ENCODE assay signal across 14 cellular contexts in the genomic region with DNA sequence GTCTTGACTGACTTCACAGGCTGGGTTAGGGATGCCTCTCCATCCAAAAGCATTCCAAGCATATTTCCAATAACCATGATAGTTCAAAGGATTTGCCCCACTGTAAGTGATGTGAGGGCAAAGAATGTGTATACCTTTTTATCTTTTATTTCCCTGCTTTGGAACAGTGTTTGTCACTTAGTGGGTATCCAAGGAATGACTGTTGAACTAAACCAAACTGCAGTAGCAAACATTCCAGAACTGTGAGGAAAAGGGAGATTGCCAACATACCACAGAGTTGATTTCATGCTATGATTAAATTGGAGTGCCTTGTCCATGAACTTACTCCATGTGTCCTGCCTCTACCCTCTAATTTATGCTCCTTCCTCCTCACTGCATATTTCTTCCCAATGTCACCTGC.
A peak's percentile ranks its signal among the peaks of the same experiment; 100 is the strongest.
DNase-seq lines count a peak whose midpoint lies in the region; TF ChIP-seq lines count a peak whose summit lies in the region.
"Had no signal": no experiment of that assay in that cellular context is flagged by ENCODE, and none has a peak within 500 bp of the region (broad histone marks: within the 10 kb centered on the region; RNA-seq: fewer than 3 reads in every experiment).

No MANE protein-coding gene starts in this region.

- H3K4me2 ChIP-seq in trophoblast cell (ENCODE audit: low read length): no peak overlapping the region

- TF ChIP-seq EP300 in suprapubic skin (IDR thresholded peaks at IDR 0.05): no peak

- H2AFZ ChIP-seq in trophoblast cell (ENCODE audit: insufficient read depth, low read length, poor library complexity): no peak overlapping the region

- no peaks in the 10 kb centered on the region for H3K79me2 ChIP-seq in trophoblast cell (ENCODE audit: control insufficient read depth, insufficient read depth, low read length, poor library complexity)

- no peaks in the 10 kb centered on the region for H3K27me3 Mint-ChIP-seq in Calu3 (ENCODE audit: unreplicated experiment)
- H3K27me3 Mint-ChIP-seq: activated CD8-positive, alpha-beta memory T cell treated with anti-CD3 and anti-CD28 coated beads, Interleukin-2, amount 10 ng/mL, durations not matched to agents 7 days and 5 days had no signal

- H3K27me3 ChIP-seq in trophoblast cell (ENCODE audit: insufficient read depth, low read length) (no peaks in the 10 kb centered on the region), suprapubic skin (no peaks in the 10 kb centered on the region), dorsolateral prefrontal cortex (no peaks in the 10 kb centered on the region)

- H3K14ac ChIP-seq in trophoblast cell (ENCODE audit: low read length): no peak overlapping the region

- intact Hi-C loops in Calu3 (cut with micrococcal nuclease; ENCODE audit: unreplicated experiment): no loop called here
- intact Hi-C loops in dorsolateral prefrontal cortex (cut with DNase I): no loop called here

- H3K9me3 ChIP-seq in trophoblast cell (ENCODE audit: insufficient read depth, low read depth, low read length): no peaks in the 10 kb centered on the region
- no peaks in the 10 kb centered on the region for H3K9me3 ChIP-seq in suprapubic skin

- H3K4me3 ChIP-seq in epithelial cell of proximal tubule (ENCODE audit: low read depth, low read length) (no peak overlapping the region), trophoblast cell (ENCODE audit: low read depth, low read length) (no peak overlapping the region), suprapubic skin (no peak overlapping the region), dorsolateral prefrontal cortex (no peak overlapping the region)

- no peak overlapping the region for H2AK5ac ChIP-seq in trophoblast cell (ENCODE audit: low read length)

- no peak overlapping the region for H2BK120ac ChIP-seq in trophoblast cell (ENCODE audit: insufficient read depth, low read length, poor library complexity)

- no peak overlapping the region for H3K4ac ChIP-seq in trophoblast cell (ENCODE audit: low read depth, low read length)

- no peaks in the 10 kb centered on the region for H3K79me1 ChIP-seq in trophoblast cell (ENCODE audit: low read length)

- TF ChIP-seq CTCF in epithelial cell of proximal tubule (conservative IDR thresholded peaks at IDR 0.05; ENCODE audit: low read depth, low read length): no peak
- no peak for TF ChIP-seq CTCF in Calu3 (IDR thresholded peaks at IDR 0.05; ENCODE audit: unreplicated experiment)
- no peak for TF ChIP-seq CTCF in suprapubic skin (IDR thresholded peaks at IDR 0.05)
- TF ChIP-seq CTCF in dorsolateral prefrontal cortex (IDR thresholded peaks at IDR 0.05 in 54 of 56, conservative IDR thresholded peaks at IDR 0.05 in 2 of 56; ENCODE audit: low read depth in 1 of 56, partially characterized antibody in 56 of 56): no peak

- CTCF ChIA-PET in Calu3 (lab: Charles Lee): no interaction called here

- H3K4me1 ChIP-seq in trophoblast cell (ENCODE audit: control insufficient read depth in 1 of 2, insufficient read depth in 2 of 2, low read length in 2 of 2): no peaks in the 10 kb centered on the region
- H3K4me1 ChIP-seq in suprapubic skin: no peaks in the 10 kb centered on the region

- no peak overlapping the region for H2BK12ac ChIP-seq in trophoblast cell (ENCODE audit: low read length)

- H3K23ac ChIP-seq in trophoblast cell (ENCODE audit: low read length): no peak overlapping the region

- no peaks in the 10 kb centered on the region for H3K36me3 Mint-ChIP-seq in Calu3 (ENCODE audit: insufficient read depth, unreplicated experiment)

- no peak overlapping the region for H3K4me3 Mint-ChIP-seq in Calu3 (ENCODE audit: low read depth, unreplicated experiment)
- H3K4me3 Mint-ChIP-seq: activated CD8-positive, alpha-beta memory T cell treated with anti-CD3 and anti-CD28 coated beads, Interleukin-2, amount 10 ng/mL, durations not matched to agents 7 days and 5 days; activated naive CD8-positive, alpha-beta T cell treated with anti-CD3 and anti-CD28 coated beads, Interleukin-2, amount 10 ng/mL, durations not matched to agents 7 days and 5 days had no signal

- H3K4me1 Mint-ChIP-seq in Calu3 (ENCODE audit: low read depth, unreplicated experiment): peaks cover 9% of the 10 kb centered on the region

- no TSS peak for BruUV-seq in Calu3 (replicated peaks; lab: Mats Ljungman, UMichigan)

- TF ChIP-seq POLR2A in suprapubic skin (IDR thresholded peaks at IDR 0.05): no peak

- H3K27ac ChIP-seq in trophoblast cell (ENCODE audit: low read depth, low read length) (peak overlapping the region; percentile 41), suprapubic skin (no peak overlapping the region), dorsolateral prefrontal cortex (no peak overlapping the region)

- no peak overlapping the region for H4K91ac ChIP-seq in trophoblast cell (ENCODE audit: low read depth, low read length)

- peak; percentile 74 for DNase-seq in ELR (ENCODE audit: low read depth)
- DNase-seq in RPMI7951 (ENCODE audit: low read depth): peak; percentile 20
- DNase-seq in epithelial cell of proximal tubule (ENCODE audit: low read depth): peak; percentile 80
- peak; percentile 57 to 84 for DNase-seq in trophoblast cell
- no peak for DNase-seq in cerebellar nuclear complex (lab: John Stamatoyannopoulos, UW)
- DNase-seq in Calu3: no peak
- no peak for DNase-seq in suprapubic skin (ENCODE audit: low spot score in 2 of 2)
- no peak for DNase-seq in dorsolateral prefrontal cortex
- DNase-seq: activated CD8-positive, alpha-beta memory T cell treated with anti-CD3 and anti-CD28 coated beads, Interleukin-2, amount 10 ng/mL, durations not matched to agents 7 days and 5 days; activated naive CD8-positive, alpha-beta T cell treated with anti-CD3 and anti-CD28 coated beads, Interleukin-2, amount 10 ng/mL, durations not matched to agents 7 days and 5 days; effector CD4-positive, alpha-beta T cell; Kasumi-1; midbrain; OCI-M1 had no signal

- H3K9ac ChIP-seq in trophoblast cell (ENCODE audit: low read length): no peak overlapping the region

- H3K18ac ChIP-seq in trophoblast cell (ENCODE audit: low read length): no peak overlapping the region

- H2BK5ac ChIP-seq in trophoblast cell (ENCODE audit: low read depth, low read length, poor library complexity): no peak overlapping the region

- no peaks in the 10 kb centered on the region for H3K9me3 Mint-ChIP-seq in Calu3 (ENCODE audit: low read depth, unreplicated experiment)
- H3K9me3 Mint-ChIP-seq: activated naive CD8-positive, alpha-beta T cell treated with anti-CD3 and anti-CD28 coated beads, Interleukin-2, amount 10 ng/mL, durations not matched to agents 7 days and 5 days had no signal

- no peak overlapping the region for H3K27ac Mint-ChIP-seq in Calu3 (ENCODE audit: unreplicated experiment)
- H3K27ac Mint-ChIP-seq: activated CD8-positive, alpha-beta memory T cell treated with anti-CD3 and anti-CD28 coated beads, Interleukin-2, amount 10 ng/mL, durations not matched to agents 7 days and 5 days; activated naive CD8-positive, alpha-beta T cell treated with anti-CD3 and anti-CD28 coated beads, Interleukin-2, amount 10 ng/mL, durations not matched to agents 7 days and 5 days had no signal

- H4K8ac ChIP-seq in trophoblast cell (ENCODE audit: low read depth, low read length): no peak overlapping the region

- no peak overlapping the region for H4K12ac ChIP-seq in trophoblast cell (ENCODE audit: low read depth, low read length)

- H3K36me3 ChIP-seq in trophoblast cell (ENCODE audit: control insufficient read depth in 1 of 2, insufficient read depth in 2 of 2, low read length in 2 of 2) (no peaks in the 10 kb centered on the region), suprapubic skin (no peaks in the 10 kb centered on the region)

Comparison
In these comparisons a context has a peak if more than half of its experiments do, and no peak if none do; other contexts are left out.
1. DNase-seq: peak in ELR (single experiment), RPMI7951 (single experiment), epithelial cell of proximal tubule (single experiment) and trophoblast cell (2 of 2); none in cerebellar nuclear complex (0 of 2), Calu3 (single experiment), suprapubic skin (0 of 2) and dorsolateral prefrontal cortex (0 of 10).